2 cellular contexts compared by ENCODE assay signal in the genomic region with DNA sequence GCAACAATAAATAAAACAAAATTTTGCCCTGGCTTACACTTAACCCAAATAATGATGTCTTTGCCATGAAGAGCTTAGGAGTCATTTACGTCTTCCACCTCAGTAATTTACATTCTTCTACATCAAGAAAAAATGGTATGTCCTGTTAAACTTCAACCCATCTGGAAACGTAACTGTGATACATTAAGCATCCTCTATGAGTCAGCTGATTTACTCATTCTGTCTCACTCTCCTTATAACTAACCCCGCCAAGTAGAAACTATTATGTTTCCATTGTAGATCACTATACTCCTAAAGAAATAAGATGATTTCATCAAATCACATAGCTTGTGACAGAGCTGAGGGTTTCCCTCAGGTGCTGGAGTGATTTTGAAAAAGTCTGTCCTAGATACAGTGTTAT.
TF ChIP-seq lines count a peak whose summit lies in the region.

No MANE protein-coding gene starts in this region.

TF ChIP-seq in SK-N-SH treated with all-trans-retinoic acid at 6 μM for 48 hours, 23 proteins besides CTCF, POLR2A, EP300 and RAD21:
- TF ChIP-seq, protein P1, sequence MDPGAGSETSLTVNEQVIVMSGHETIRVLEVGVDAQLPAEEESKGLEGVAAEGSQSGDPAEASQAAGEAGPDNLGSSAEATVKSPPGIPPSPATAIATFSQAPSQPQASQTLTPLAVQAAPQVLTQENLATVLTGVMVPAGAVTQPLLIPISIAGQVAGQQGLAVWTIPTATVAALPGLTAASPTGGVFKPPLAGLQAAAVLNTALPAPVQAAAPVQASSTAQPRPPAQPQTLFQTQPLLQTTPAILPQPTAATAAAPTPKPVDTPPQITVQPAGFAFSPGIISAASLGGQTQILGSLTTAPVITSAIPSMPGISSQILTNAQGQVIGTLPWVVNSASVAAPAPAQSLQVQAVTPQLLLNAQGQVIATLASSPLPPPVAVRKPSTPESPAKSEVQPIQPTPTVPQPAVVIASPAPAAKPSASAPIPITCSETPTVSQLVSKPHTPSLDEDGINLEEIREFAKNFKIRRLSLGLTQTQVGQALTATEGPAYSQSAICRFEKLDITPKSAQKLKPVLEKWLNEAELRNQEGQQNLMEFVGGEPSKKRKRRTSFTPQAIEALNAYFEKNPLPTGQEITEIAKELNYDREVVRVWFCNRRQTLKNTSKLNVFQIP (CRISPR knock-in tag; IDR thresholded peaks at IDR 0.05; ENCODE audit: borderline replicate concordance, low read depth): no peak
- TF ChIP-seq, protein P2, sequence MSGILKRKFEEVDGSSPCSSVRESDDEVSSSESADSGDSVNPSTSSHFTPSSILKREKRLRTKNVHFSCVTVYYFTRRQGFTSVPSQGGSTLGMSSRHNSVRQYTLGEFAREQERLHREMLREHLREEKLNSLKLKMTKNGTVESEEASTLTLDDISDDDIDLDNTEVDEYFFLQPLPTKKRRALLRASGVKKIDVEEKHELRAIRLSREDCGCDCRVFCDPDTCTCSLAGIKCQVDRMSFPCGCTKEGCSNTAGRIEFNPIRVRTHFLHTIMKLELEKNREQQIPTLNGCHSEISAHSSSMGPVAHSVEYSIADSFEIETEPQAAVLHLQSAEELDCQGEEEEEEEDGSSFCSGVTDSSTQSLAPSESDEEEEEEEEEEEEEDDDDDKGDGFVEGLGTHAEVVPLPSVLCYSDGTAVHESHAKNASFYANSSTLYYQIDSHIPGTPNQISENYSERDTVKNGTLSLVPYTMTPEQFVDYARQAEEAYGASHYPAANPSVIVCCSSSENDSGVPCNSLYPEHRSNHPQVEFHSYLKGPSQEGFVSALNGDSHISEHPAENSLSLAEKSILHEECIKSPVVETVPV (CRISPR knock-in tag; IDR thresholded peaks at IDR 0.05): no peak
- TF ChIP-seq CSDC2 (CRISPR knock-in tag; IDR thresholded peaks at IDR 0.05) (no peak), SNAI2 (CRISPR knock-in tag; IDR thresholded peaks at IDR 0.05) (no peak), OSR1 (CRISPR knock-in tag; IDR thresholded peaks at IDR 0.05) (no peak), ZC3H10 (CRISPR knock-in tag; IDR thresholded peaks at IDR 0.05) (no peak), ZFP30 (CRISPR knock-in tag; IDR thresholded peaks at IDR 0.05) (no peak), GLIS3 (CRISPR knock-in tag; IDR thresholded peaks at IDR 0.05) (no peak), BACH2 (CRISPR knock-in tag; IDR thresholded peaks at IDR 0.05; ENCODE audit: borderline replicate concordance) (no peak)
- TF ChIP-seq, protein P3, sequence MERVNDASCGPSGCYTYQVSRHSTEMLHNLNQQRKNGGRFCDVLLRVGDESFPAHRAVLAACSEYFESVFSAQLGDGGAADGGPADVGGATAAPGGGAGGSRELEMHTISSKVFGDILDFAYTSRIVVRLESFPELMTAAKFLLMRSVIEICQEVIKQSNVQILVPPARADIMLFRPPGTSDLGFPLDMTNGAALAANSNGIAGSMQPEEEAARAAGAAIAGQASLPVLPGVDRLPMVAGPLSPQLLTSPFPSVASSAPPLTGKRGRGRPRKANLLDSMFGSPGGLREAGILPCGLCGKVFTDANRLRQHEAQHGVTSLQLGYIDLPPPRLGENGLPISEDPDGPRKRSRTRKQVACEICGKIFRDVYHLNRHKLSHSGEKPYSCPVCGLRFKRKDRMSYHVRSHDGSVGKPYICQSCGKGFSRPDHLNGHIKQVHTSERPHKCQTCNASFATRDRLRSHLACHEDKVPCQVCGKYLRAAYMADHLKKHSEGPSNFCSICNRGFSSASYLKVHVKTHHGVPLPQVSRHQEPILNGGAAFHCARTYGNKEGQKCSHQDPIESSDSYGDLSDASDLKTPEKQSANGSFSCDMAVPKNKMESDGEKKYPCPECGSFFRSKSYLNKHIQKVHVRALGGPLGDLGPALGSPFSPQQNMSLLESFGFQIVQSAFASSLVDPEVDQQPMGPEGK (CRISPR knock-in tag; IDR thresholded peaks at IDR 0.05; ENCODE audit: borderline replicate concordance): no peak

TF ChIP-seq in SK-N-SH, 30 proteins besides CTCF, POLR2A, EP300 and RAD21:
- TF ChIP-seq SIN3A (IDR thresholded peaks at IDR 0.05; ENCODE audit: borderline replicate concordance, low read depth, low read length): no peak
- TF ChIP-seq ELF1 (IDR thresholded peaks at IDR 0.05): no peak
- TF ChIP-seq RXRA (IDR thresholded peaks at IDR 0.05; ENCODE audit: borderline replicate concordance, low read depth): no peak
- TF ChIP-seq GATA2 (CRISPR knock-in tag; IDR thresholded peaks at IDR 0.05): no peak
- TF ChIP-seq, protein P4, sequence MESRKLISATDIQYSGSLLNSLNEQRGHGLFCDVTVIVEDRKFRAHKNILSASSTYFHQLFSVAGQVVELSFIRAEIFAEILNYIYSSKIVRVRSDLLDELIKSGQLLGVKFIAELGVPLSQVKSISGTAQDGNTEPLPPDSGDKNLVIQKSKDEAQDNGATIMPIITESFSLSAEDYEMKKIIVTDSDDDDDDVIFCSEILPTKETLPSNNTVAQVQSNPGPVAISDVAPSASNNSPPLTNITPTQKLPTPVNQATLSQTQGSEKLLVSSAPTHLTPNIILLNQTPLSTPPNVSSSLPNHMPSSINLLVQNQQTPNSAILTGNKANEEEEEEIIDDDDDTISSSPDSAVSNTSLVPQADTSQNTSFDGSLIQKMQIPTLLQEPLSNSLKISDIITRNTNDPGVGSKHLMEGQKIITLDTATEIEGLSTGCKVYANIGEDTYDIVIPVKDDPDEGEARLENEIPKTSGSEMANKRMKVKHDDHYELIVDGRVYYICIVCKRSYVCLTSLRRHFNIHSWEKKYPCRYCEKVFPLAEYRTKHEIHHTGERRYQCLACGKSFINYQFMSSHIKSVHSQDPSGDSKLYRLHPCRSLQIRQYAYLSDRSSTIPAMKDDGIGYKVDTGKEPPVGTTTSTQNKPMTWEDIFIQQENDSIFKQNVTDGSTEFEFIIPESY (IDR thresholded peaks at IDR 0.05; ENCODE audit: borderline replicate concordance, low read depth): no peak
- TF ChIP-seq GABPA (IDR thresholded peaks at IDR 0.05; ENCODE audit: low read depth): no peak
- no peak for TF ChIP-seq YY1 (IDR thresholded peaks at IDR 0.05; ENCODE audit: low read depth)
- no peak for TF ChIP-seq NRF1 (IDR thresholded peaks at IDR 0.05; ENCODE audit: low read depth, low read length)
- TF ChIP-seq RCOR1 (IDR thresholded peaks at IDR 0.05; ENCODE audit: low read length): no peak
- no peak for TF ChIP-seq MEF2A (IDR thresholded peaks at IDR 0.05; ENCODE audit: borderline replicate concordance, low read depth)
- TF ChIP-seq, protein P5, sequence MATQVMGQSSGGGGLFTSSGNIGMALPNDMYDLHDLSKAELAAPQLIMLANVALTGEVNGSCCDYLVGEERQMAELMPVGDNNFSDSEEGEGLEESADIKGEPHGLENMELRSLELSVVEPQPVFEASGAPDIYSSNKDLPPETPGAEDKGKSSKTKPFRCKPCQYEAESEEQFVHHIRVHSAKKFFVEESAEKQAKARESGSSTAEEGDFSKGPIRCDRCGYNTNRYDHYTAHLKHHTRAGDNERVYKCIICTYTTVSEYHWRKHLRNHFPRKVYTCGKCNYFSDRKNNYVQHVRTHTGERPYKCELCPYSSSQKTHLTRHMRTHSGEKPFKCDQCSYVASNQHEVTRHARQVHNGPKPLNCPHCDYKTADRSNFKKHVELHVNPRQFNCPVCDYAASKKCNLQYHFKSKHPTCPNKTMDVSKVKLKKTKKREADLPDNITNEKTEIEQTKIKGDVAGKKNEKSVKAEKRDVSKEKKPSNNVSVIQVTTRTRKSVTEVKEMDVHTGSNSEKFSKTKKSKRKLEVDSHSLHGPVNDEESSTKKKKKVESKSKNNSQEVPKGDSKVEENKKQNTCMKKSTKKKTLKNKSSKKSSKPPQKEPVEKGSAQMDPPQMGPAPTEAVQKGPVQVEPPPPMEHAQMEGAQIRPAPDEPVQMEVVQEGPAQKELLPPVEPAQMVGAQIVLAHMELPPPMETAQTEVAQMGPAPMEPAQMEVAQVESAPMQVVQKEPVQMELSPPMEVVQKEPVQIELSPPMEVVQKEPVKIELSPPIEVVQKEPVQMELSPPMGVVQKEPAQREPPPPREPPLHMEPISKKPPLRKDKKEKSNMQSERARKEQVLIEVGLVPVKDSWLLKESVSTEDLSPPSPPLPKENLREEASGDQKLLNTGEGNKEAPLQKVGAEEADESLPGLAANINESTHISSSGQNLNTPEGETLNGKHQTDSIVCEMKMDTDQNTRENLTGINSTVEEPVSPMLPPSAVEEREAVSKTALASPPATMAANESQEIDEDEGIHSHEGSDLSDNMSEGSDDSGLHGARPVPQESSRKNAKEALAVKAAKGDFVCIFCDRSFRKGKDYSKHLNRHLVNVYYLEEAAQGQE (IDR thresholded peaks at IDR 0.05; ENCODE audit: low read depth, low read length): no peak
- no peak for TF ChIP-seq EZH2phosphoT487 (IDR thresholded peaks at IDR 0.05; ENCODE audit: borderline replicate concordance, low read depth)
- TF ChIP-seq, protein P6, sequence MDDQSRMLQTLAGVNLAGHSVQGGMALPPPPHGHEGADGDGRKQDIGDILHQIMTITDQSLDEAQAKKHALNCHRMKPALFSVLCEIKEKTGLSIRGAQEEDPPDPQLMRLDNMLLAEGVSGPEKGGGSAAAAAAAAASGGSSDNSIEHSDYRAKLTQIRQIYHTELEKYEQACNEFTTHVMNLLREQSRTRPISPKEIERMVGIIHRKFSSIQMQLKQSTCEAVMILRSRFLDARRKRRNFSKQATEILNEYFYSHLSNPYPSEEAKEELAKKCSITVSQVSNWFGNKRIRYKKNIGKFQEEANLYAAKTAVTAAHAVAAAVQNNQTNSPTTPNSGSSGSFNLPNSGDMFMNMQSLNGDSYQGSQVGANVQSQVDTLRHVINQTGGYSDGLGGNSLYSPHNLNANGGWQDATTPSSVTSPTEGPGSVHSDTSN (IDR thresholded peaks at IDR 0.05): no peak
- TF ChIP-seq, protein P7, sequence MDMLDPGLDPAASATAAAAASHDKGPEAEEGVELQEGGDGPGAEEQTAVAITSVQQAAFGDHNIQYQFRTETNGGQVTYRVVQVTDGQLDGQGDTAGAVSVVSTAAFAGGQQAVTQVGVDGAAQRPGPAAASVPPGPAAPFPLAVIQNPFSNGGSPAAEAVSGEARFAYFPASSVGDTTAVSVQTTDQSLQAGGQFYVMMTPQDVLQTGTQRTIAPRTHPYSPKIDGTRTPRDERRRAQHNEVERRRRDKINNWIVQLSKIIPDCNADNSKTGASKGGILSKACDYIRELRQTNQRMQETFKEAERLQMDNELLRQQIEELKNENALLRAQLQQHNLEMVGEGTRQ (IDR thresholded peaks at IDR 0.05; ENCODE audit: borderline replicate concordance, low read depth, low read length): no peak
- no peak for TF ChIP-seq SMC3 (IDR thresholded peaks at IDR 0.05; ENCODE audit: low read depth, low read length)
- no peak for TF ChIP-seq TCF12 (IDR thresholded peaks at IDR 0.05)
- no peak for TF ChIP-seq MXI1 (IDR thresholded peaks at IDR 0.05; ENCODE audit: low read depth, low read length)
